In the genomic region with DNA sequence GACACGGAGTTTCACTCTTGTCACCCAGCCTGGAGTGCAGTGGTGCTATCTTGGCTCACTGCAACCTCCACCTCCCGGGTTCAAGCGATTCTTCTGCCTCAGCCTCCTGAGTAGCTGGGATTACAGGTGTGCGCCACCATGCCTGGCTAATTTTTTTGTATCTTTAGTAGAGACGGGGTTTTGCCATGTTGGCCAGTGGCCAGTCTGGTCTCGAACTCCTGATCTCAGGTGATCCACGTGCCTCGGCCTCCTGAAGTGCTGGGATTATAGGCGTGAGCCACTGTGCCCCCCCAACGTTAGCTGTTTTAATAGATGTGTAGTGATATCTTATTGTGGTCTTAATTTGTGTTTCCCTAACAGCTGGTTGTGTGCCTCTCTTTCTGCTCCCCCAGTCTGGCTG, we compare ENCODE assay signal across 7 cellular contexts. TPM values are rescaled to one million over a fixed set of nuclear protein-coding genes. Genes with fewer than 3 reads are reported as not detected.
DNase-seq lines count a peak whose midpoint lies in the region; ATAC-seq and TF ChIP-seq lines count a peak whose summit lies in the region.
"Not testable (repeated sequence)": the region's sequence is repeated elsewhere in the genome, so short reads cannot be mapped to it uniquely, and the experiment has no call there.

No MANE protein-coding gene starts in this region.

- H3K36me3 Mint-ChIP-seq in T-helper 17 cell (ENCODE audit: low read depth) = not testable (repeated sequence)
- peaks cover 65% of the 10 kb centered on the region for H3K36me3 Mint-ChIP-seq in activated T-helper 1 cell treated with anti-CD3 and anti-CD28 coated beads, Interleukin-12 subunit alpha, Interleukin-12 subunit beta, Interleukin-2, Interleukin-4 antibody, amounts not matched to agents 30 ng/mL and 10 ng/mL and 1 ng/mL, durations not matched to agents 14 hours and 24 hours and 36 hours (ENCODE audit: low read depth)

- H3K9me3 Mint-ChIP-seq in activated T-helper 1 cell treated with anti-CD3 and anti-CD28 coated beads, Interleukin-12 subunit alpha, Interleukin-12 subunit beta, Interleukin-2, Interleukin-4 antibody, amounts not matched to agents 30 ng/mL and 10 ng/mL and 1 ng/mL, durations not matched to agents 14 hours and 24 hours and 36 hours = not testable (repeated sequence)

- TF ChIP-seq POLR2A in prostate gland (IDR thresholded peaks at IDR 0.05); suprapubic skin (IDR thresholded peaks at IDR 0.05): not testable (repeated sequence)

- H3K4me1 ChIP-seq in heart right ventricle (peaks cover 8 to 91% (median 75%) of the 10 kb centered on the region in 9 donors), lung (ENCODE audit: control insufficient read depth in 2 of 2, insufficient read depth in 2 of 2, low read length in 2 of 2) (peaks cover 10 to 22% of the 10 kb centered on the region in 2 donors)
- not testable (repeated sequence) for H3K4me1 ChIP-seq in prostate gland (replicated peaks); suprapubic skin

- not testable (repeated sequence) for TF ChIP-seq EP300 in suprapubic skin (IDR thresholded peaks at IDR 0.05)

- peaks cover 31% of the 10 kb centered on the region for H3K4me1 Mint-ChIP-seq in T-helper 17 cell
- peaks cover 55% of the 10 kb centered on the region for H3K4me1 Mint-ChIP-seq in activated T-helper 1 cell treated with anti-CD3 and anti-CD28 coated beads, Interleukin-12 subunit alpha, Interleukin-12 subunit beta, Interleukin-2, Interleukin-4 antibody, amounts not matched to agents 30 ng/mL and 10 ng/mL and 1 ng/mL, durations not matched to agents 14 hours and 24 hours and 36 hours (ENCODE audit: low read depth)

- H3K27me3 Mint-ChIP-seq in T-helper 17 cell; activated T-helper 1 cell treated with anti-CD3 and anti-CD28 coated beads, Interleukin-12 subunit alpha, Interleukin-12 subunit beta, Interleukin-2, Interleukin-4 antibody, amounts not matched to agents 30 ng/mL and 10 ng/mL and 1 ng/mL, durations not matched to agents 14 hours and 24 hours and 36 hours (ENCODE audit: insufficient read depth): not testable (repeated sequence)

- 88 to 89% methylated on average over 10 of the region's 10 CpGs for WGBS in heart right ventricle, 2 donors
- WGBS in lung, 2 donors = 95 to 97% methylated on average over 10 of the region's 10 CpGs
- WGBS in prostate gland = 80% methylated on average over 10 of the region's 10 CpGs
- 92% methylated on average over 10 of the region's 10 CpGs for WGBS in suprapubic skin

- TF ChIP-seq CTCF in heart right ventricle (IDR thresholded peaks at IDR 0.05); lung (IDR thresholded peaks at IDR 0.05; ENCODE audit: control extremely low read depth, extremely low read depth); prostate gland (IDR thresholded peaks at IDR 0.05); suprapubic skin (IDR thresholded peaks at IDR 0.05): not testable (repeated sequence)

- H3K27ac Mint-ChIP-seq in T-helper 17 cell = peak overlapping the region; percentile 41
- H3K27ac Mint-ChIP-seq in activated T-helper 1 cell treated with anti-CD3 and anti-CD28 coated beads, Interleukin-12 subunit alpha, Interleukin-12 subunit beta, Interleukin-2, Interleukin-4 antibody, amounts not matched to agents 30 ng/mL and 10 ng/mL and 1 ng/mL, durations not matched to agents 14 hours and 24 hours and 36 hours = peak overlapping the region; percentile 27

- DNase-seq in T-helper 17 cell; activated T-helper 1 cell treated with anti-CD3 and anti-CD28 coated beads, Interleukin-12 subunit alpha, Interleukin-12 subunit beta, Interleukin-2, Interleukin-4 antibody, amounts not matched to agents 30 ng/mL and 10 ng/mL and 1 ng/mL, durations not matched to agents 14 hours and 24 hours and 36 hours (ENCODE audit: low spot score); heart right ventricle; lung (ENCODE audit: low spot score); prostate gland (ENCODE audit: low spot score); suprapubic skin (ENCODE audit: low spot score in 2 of 2): not testable (repeated sequence)

- ATAC-seq in T-helper 17 cell; heart right ventricle; lung (ENCODE audit: insufficient read depth, low FRiP score): not testable (repeated sequence)

- not testable (repeated sequence) for H3K27me3 ChIP-seq in heart right ventricle; lung (ENCODE audit: control insufficient read depth, insufficient read depth); prostate gland (replicated peaks; ENCODE audit: insufficient read depth); suprapubic skin

- H3K4me3 Mint-ChIP-seq in T-helper 17 cell; activated T-helper 1 cell treated with anti-CD3 and anti-CD28 coated beads, Interleukin-12 subunit alpha, Interleukin-12 subunit beta, Interleukin-2, Interleukin-4 antibody, amounts not matched to agents 30 ng/mL and 10 ng/mL and 1 ng/mL, durations not matched to agents 14 hours and 24 hours and 36 hours: not testable (repeated sequence)

- H3K9me3 ChIP-seq in T-helper 17 cell (ENCODE audit: control insufficient read depth, low read length, poor library complexity, severe bottlenecking); heart right ventricle; lung (ENCODE audit: control insufficient read depth in 2 of 2, insufficient read depth in 1 of 2, low read length in 1 of 2); prostate gland; suprapubic skin: not testable (repeated sequence)

- H3K36me3 ChIP-seq in heart right ventricle = peaks cover 0 to 46% (median 5%) of the 10 kb centered on the region in 9 donors
- H3K36me3 ChIP-seq in lung (ENCODE audit: control insufficient read depth in 2 of 2, insufficient read depth in 2 of 2, low read length in 2 of 2) = peaks cover 0 to 18% of the 10 kb centered on the region in 2 donors
- not testable (repeated sequence) for H3K36me3 ChIP-seq in prostate gland, suprapubic skin

- H3K4me3 ChIP-seq in heart right ventricle, lung, prostate gland, suprapubic skin: not testable (repeated sequence)

- intact Hi-C loops in activated T-helper 1 cell treated with anti-CD3 and anti-CD28 coated beads, Interleukin-12 subunit alpha, Interleukin-12 subunit beta, Interleukin-2, Interleukin-4 antibody, amounts not matched to agents 30 ng/mL and 10 ng/mL and 1 ng/mL, durations not matched to agents 14 hours and 24 hours and 36 hours (cut with micrococcal nuclease); heart right ventricle (cut with DNase I); prostate gland (cut with DNase I): not testable (repeated sequence)

- peak overlapping the region; percentile 15 for H3K27ac ChIP-seq in cingulate gyrus (ENCODE audit: low read depth, low read length)
- peak overlapping the region in 7 of 10 donors; percentile 10 to 62 (median 39) for H3K27ac ChIP-seq in heart right ventricle
- peak overlapping the region; percentile 37 to 45 for H3K27ac ChIP-seq in lung (ENCODE audit: low read depth in 1 of 2, low read length in 1 of 2)
- H3K27ac ChIP-seq in prostate gland = peak overlapping the region; percentile 82 to 90
- H3K27ac ChIP-seq in suprapubic skin = peak overlapping the region; percentile 1

RNA-seq across cellular contexts. Expression of a gene that starts 40.8 kb away (rescaled TPM):
- total RNA-seq in T-helper 17 cell = 100 to 1,000 TPM; 109 to 134 TPM
- total RNA-seq in activated T-helper 1 cell treated with anti-CD3 and anti-CD28 coated beads, Interleukin-12 subunit alpha, Interleukin-12 subunit beta, Interleukin-2, Interleukin-4 antibody, amounts not matched to agents 30 ng/mL and 10 ng/mL and 1 ng/mL, durations not matched to agents 14 hours and 24 hours and 36 hours = 147 and 148 TPM in 2 replicates
- 10 to 100 TPM; 55.9 to 94.7 (median 68.7) TPM for total RNA-seq in heart right ventricle
- polyA plus RNA-seq in heart right ventricle = 10 to 100 TPM; 19.5 to 36.3 TPM
- 100 to 1,000 TPM in 1 of 2 donors, 10 to 100 TPM in 1; 89.5 to 113 TPM for total RNA-seq in lung
- 10 to 100 TPM; 15.1 to 31.4 TPM for polyA plus RNA-seq in lung
- 100 to 1,000 TPM; 101 to 225 TPM for total RNA-seq in prostate gland
- 10 to 100 TPM; 23.9 to 42.2 (median 31.9) TPM for total RNA-seq in suprapubic skin

Comparison
In these comparisons a context has a peak if more than half of its experiments do, and no peak if none do; other contexts are left out.
1. H3K27ac ChIP-seq: peak in every context shown above with its lines; median percentile 86 in prostate gland; 41 in lung; 39 in heart right ventricle; 15 in cingulate gyrus; 1 in suprapubic skin.